9 cellular contexts compared by ENCODE assay signal in genomic region chr4:109294006-109294405, GRCh38. TPM values are rescaled to one million over a fixed set of nuclear protein-coding genes. Genes with fewer than 3 reads are reported as not detected.
DNase-seq lines count a peak whose midpoint lies in the region; ATAC-seq and TF ChIP-seq lines count a peak whose summit lies in the region.
"Had no signal": no experiment of that assay in that cellular context is flagged by ENCODE, and none has a peak within 500 bp of the region (broad histone marks: within the 10 kb centered on the region; RNA-seq: fewer than 3 reads in every experiment).

No MANE protein-coding gene starts in this region.

- no peak overlapping the region for H3K9ac ChIP-seq in PC-3 (ENCODE audit: low read length)

- H3K4me2 ChIP-seq in PC-3 (ENCODE audit: low read length) (no peak overlapping the region), hepatocyte (no peak overlapping the region)

- H4K20me1 ChIP-seq in PC-3 (ENCODE audit: low read length) (no peaks in the 10 kb centered on the region), hepatocyte (ENCODE audit: insufficient read depth, poor library complexity, severe bottlenecking) (no peaks in the 10 kb centered on the region)

- 52% methylated on average over 1 of the region's 1 CpG for WGBS in hepatocyte (ENCODE audit: low lambda C conversion rate, missing lambda C conversion rate)

- no peaks in the 10 kb centered on the region for H3K9me2 ChIP-seq in PC-3 (replicated peaks; ENCODE audit: low read length)
- no peaks in the 10 kb centered on the region for H3K9me2 ChIP-seq in hepatocyte (replicated peaks; ENCODE audit: insufficient read depth)

- no peaks in the 10 kb centered on the region for H3K79me2 ChIP-seq in PC-3 (ENCODE audit: low read length)
- no peaks in the 10 kb centered on the region for H3K79me2 ChIP-seq in hepatocyte

- peak; percentile 33; the same call in 1 of the 2 replicates for TF ChIP-seq CTCF in PC-3 (conservative IDR thresholded peaks at IDR 0.05; ENCODE audit: low read depth, low read length)
- peak; percentile 18 for TF ChIP-seq CTCF in hepatocyte (IDR thresholded peaks at IDR 0.05; ENCODE audit: poor library complexity)

- H3K27me3 ChIP-seq in PC-3 (ENCODE audit: low read length) (no peaks in the 10 kb centered on the region), hepatocyte (no peaks in the 10 kb centered on the region)

- H3K9me3 ChIP-seq in PC-3 (ENCODE audit: low read length) = no peaks in the 10 kb centered on the region
- H3K9me3 ChIP-seq in hepatocyte (ENCODE audit: low read depth) = no peaks in the 10 kb centered on the region
- H3K9me3 ChIP-seq: SJSA1 had no signal

- H3F3A ChIP-seq in PC-3 (ENCODE audit: low read length, unreplicated experiment) = no peaks in the 10 kb centered on the region

- H3K4me3 ChIP-seq in PC-3 (ENCODE audit: low read length) = no peak overlapping the region
- H3K4me3 ChIP-seq in hepatocyte = no peak overlapping the region
- H3K4me3 ChIP-seq: SJSA1 had no signal

- POLR2A ChIA-PET in PC-3 (lab: Charles Lee; ENCODE audit: unreplicated experiment) = no interaction called here

- BruUV-seq in PC-3 (replicated peaks; lab: Mats Ljungman, UMichigan) = no TSS peak

- intact Hi-C loops in PC-3 (cut with micrococcal nuclease) = no loop called here
- intact Hi-C loops in sciatic nerve (cut with DNase I) = no loop called here

- CTCF ChIA-PET in PC-3 (lab: Charles Lee) = no interaction called here

- no peak overlapping the region for H3K27ac ChIP-seq in PC-3 (ENCODE audit: low read length)
- no peak overlapping the region for H3K27ac ChIP-seq in hepatocyte
- H3K27ac ChIP-seq in substantia nigra (ENCODE audit: low read depth, low read length, poor library complexity, severe bottlenecking) = no peak overlapping the region
- H3K27ac ChIP-seq: SJSA1 had no signal

- H3K36me3 ChIP-seq in PC-3 (ENCODE audit: low read depth, low read length) (no peaks in the 10 kb centered on the region), hepatocyte (replicated peaks; ENCODE audit: insufficient read depth, low read depth) (no peaks in the 10 kb centered on the region)
- H3K36me3 ChIP-seq: SJSA1 had no signal

- DNase-seq in Daoy (ENCODE audit: low read depth) (peak; percentile 15), PC-3 (peak; percentile 15), hepatocyte (ENCODE audit: low spot score) (peak; percentile 15), sciatic nerve (ENCODE audit: low spot score) (no peak), glomerular visceral epithelial cell (ENCODE audit: extremely low spot score) (no peak), substantia nigra (lab: John Stamatoyannopoulos, UW) (no peak)

- ATAC-seq in GM19043 (IDR thresholded peaks at IDR 0.05; ENCODE audit: low read depth, unreplicated experiment) (peak; percentile 86), HG03039 (IDR thresholded peaks at IDR 0.05; ENCODE audit: unreplicated experiment) (peak; percentile 78), PC-3 (no peak), sciatic nerve (no peak)

- H3K4me1 ChIP-seq in PC-3 (ENCODE audit: insufficient read depth, low read length) = no peaks in the 10 kb centered on the region
- H3K4me1 ChIP-seq in hepatocyte (ENCODE audit: insufficient read depth) = no peaks in the 10 kb centered on the region
- H3K4me1 ChIP-seq: SJSA1 had no signal

- no peak overlapping the region for H2AFZ ChIP-seq in PC-3 (ENCODE audit: low read length)
- H2AFZ ChIP-seq in hepatocyte = no peak overlapping the region

RNA-seq across cellular contexts. Expression of gene COL25A1, which starts 8.5 kb away (rescaled TPM):
- 0.33 and 0.74 TPM in 2 replicates for total RNA-seq in Daoy (2014; rRNA removed; shearing (Covaris generic))
- not detected in 2 replicates for total RNA-seq in PC-3 (2014; rRNA removed)
- total RNA-seq in hepatocyte = 1.9 and 3.3 TPM in 2 replicates
- polyA plus RNA-seq in hepatocyte = 0.28 and 0.95 TPM in 2 replicates
- 6.2 TPM for total RNA-seq in sciatic nerve

Comparison
In these comparisons a context has a peak if more than half of its experiments do, and no peak if none do; other contexts are left out.
1. DNase-seq: peak in Daoy (single experiment), PC-3 (single experiment) and hepatocyte (single experiment); none in sciatic nerve (single experiment), glomerular visceral epithelial cell (single experiment) and substantia nigra (0 of 49).
2. ATAC-seq: peak in GM19043 (single experiment) and HG03039 (single experiment); none in PC-3 (single experiment) and sciatic nerve (single experiment).